18 cellular contexts compared by ENCODE assay signal in genomic region chr4:1600211-1600780, GRCh38.
"Had no signal": no experiment of that assay in that cellular context is flagged by ENCODE, and none has a peak within 500 bp of the region (broad histone marks: within the 10 kb centered on the region; RNA-seq: fewer than 3 reads in every experiment).

No MANE protein-coding gene starts in this region.

- H3K4me3 ChIP-seq: adrenal gland, breast epithelium, tibial nerve, uterus had no signal

- H3K36me3 ChIP-seq: adrenal gland, breast epithelium, tibial nerve, uterus had no signal

- H3K27ac Mint-ChIP-seq: activated CD4-positive, alpha-beta memory T cell treated with anti-CD3 and anti-CD28 coated beads for 36 hours; activated CD4-positive, alpha-beta T cell treated with anti-CD3 and anti-CD28 coated beads for 36 hours; activated naive CD4-positive, alpha-beta T cell treated with anti-CD3 and anti-CD28 coated beads, Interleukin-2, amount 50 U/mL, for 72 hours; activated T-helper 1 cell treated with anti-CD3 and anti-CD28 coated beads, Interleukin-12 subunit alpha, Interleukin-12 subunit beta, Interleukin-2, Interleukin-4 antibody, amounts not matched to agents 30 ng/mL and 10 ng/mL and 1 ng/mL, durations not matched to agents 14 hours and 24 hours and 36 hours; naive thymus-derived CD4-positive, alpha-beta T cell; stimulated activated naive CD8-positive, alpha-beta T cell treated with anti-CD3 and anti-CD28 coated beads, Interleukin-15, Interleukin-2, amounts not matched to agents 100 ng/mL and 50 ng/mL, for 24 hours had no signal

- H3K27ac ChIP-seq: adrenal gland, breast epithelium, tibial nerve, uterus had no signal

- DNase-seq: activated CD4-positive, alpha-beta memory T cell treated with anti-CD3 and anti-CD28 coated beads for 36 hours; activated CD4-positive, alpha-beta T cell treated with anti-CD3 and anti-CD28 coated beads for 36 hours; activated gamma-delta T cell treated with Interleukin-2 at 50 U/mL for 16 hours; activated T-cell treated with anti-CD3 and anti-CD28 coated beads for 4 hours; adrenal gland; cerebellar nuclear complex; cortex of kidney; erythroblast; left colon; mammary epithelial cell; naive thymus-derived CD4-positive, alpha-beta T cell; stimulated activated CD4-positive, alpha-beta T cell treated with anti-CD3 and anti-CD28 coated beads, Interleukin-2, amount 100 ng/mL, for 24 hours; uterus had no signal

- H3K36me3 Mint-ChIP-seq: activated CD4-positive, alpha-beta memory T cell treated with anti-CD3 and anti-CD28 coated beads for 36 hours; activated naive CD4-positive, alpha-beta T cell treated with anti-CD3 and anti-CD28 coated beads, Interleukin-2, amount 50 U/mL, for 72 hours; naive thymus-derived CD4-positive, alpha-beta T cell had no signal

- H3K4me1 ChIP-seq: adrenal gland, breast epithelium, uterus had no signal

- H3K9me3 Mint-ChIP-seq: activated CD4-positive, alpha-beta memory T cell treated with anti-CD3 and anti-CD28 coated beads for 36 hours; activated naive CD4-positive, alpha-beta T cell treated with anti-CD3 and anti-CD28 coated beads, Interleukin-2, amount 50 U/mL, for 72 hours; activated T-helper 1 cell treated with anti-CD3 and anti-CD28 coated beads, Interleukin-12 subunit alpha, Interleukin-12 subunit beta, Interleukin-2, Interleukin-4 antibody, amounts not matched to agents 30 ng/mL and 10 ng/mL and 1 ng/mL, durations not matched to agents 14 hours and 24 hours and 36 hours; naive thymus-derived CD4-positive, alpha-beta T cell; stimulated activated naive CD8-positive, alpha-beta T cell treated with anti-CD3 and anti-CD28 coated beads, Interleukin-15, Interleukin-2, amounts not matched to agents 100 ng/mL and 50 ng/mL, for 24 hours had no signal

- H3K27me3 Mint-ChIP-seq: activated CD4-positive, alpha-beta memory T cell treated with anti-CD3 and anti-CD28 coated beads for 36 hours; activated CD4-positive, alpha-beta T cell treated with anti-CD3 and anti-CD28 coated beads for 36 hours; stimulated activated naive CD8-positive, alpha-beta T cell treated with anti-CD3 and anti-CD28 coated beads, Interleukin-15, Interleukin-2, amounts not matched to agents 100 ng/mL and 50 ng/mL, for 24 hours had no signal

- H3K27me3 ChIP-seq: uterus had no signal

- ATAC-seq: activated CD4-positive, alpha-beta T cell treated with anti-CD3 and anti-CD28 coated beads for 36 hours; activated naive CD4-positive, alpha-beta T cell treated with anti-CD3 and anti-CD28 coated beads, Interleukin-2, amount 50 U/mL, for 72 hours; left colon; naive thymus-derived CD4-positive, alpha-beta T cell had no signal

- H3K9me3 ChIP-seq: adrenal gland, breast epithelium, tibial nerve, uterus had no signal

- H3K4me3 Mint-ChIP-seq: activated CD4-positive, alpha-beta memory T cell treated with anti-CD3 and anti-CD28 coated beads for 36 hours; activated CD4-positive, alpha-beta T cell treated with anti-CD3 and anti-CD28 coated beads for 36 hours; activated T-helper 1 cell treated with anti-CD3 and anti-CD28 coated beads, Interleukin-12 subunit alpha, Interleukin-12 subunit beta, Interleukin-2, Interleukin-4 antibody, amounts not matched to agents 30 ng/mL and 10 ng/mL and 1 ng/mL, durations not matched to agents 14 hours and 24 hours and 36 hours; naive thymus-derived CD4-positive, alpha-beta T cell; stimulated activated naive CD8-positive, alpha-beta T cell treated with anti-CD3 and anti-CD28 coated beads, Interleukin-15, Interleukin-2, amounts not matched to agents 100 ng/mL and 50 ng/mL, for 24 hours had no signal
